Comparison of ENCODE assay signal across 27 cellular contexts in genomic region chr17:6908807-6909206, GRCh38.
"Had no signal": no experiment of that assay in that cellular context is flagged by ENCODE, and none has a peak within 500 bp of the region (broad histone marks: within the 10 kb centered on the region; RNA-seq: fewer than 3 reads in every experiment).

No MANE protein-coding gene starts in this region.

- H3K27ac Mint-ChIP-seq: activated CD4-positive, alpha-beta T cell treated with anti-CD3 and anti-CD28 coated beads for 36 hours; activated CD8-positive, alpha-beta T cell treated with anti-CD3 and anti-CD28 coated beads for 36 hours; activated naive CD4-positive, alpha-beta T cell treated with anti-CD3 and anti-CD28 coated beads, Interleukin-2, amount 50 U/mL, for 24 hours; activated naive CD8-positive, alpha-beta T cell treated with anti-CD3 and anti-CD28 coated beads for 36 hours; activated naive CD8-positive, alpha-beta T cell treated with anti-CD3 and anti-CD28 coated beads, Interleukin-2, amount 50 U/mL, for 24 hours; activated T-helper 17 cell treated with anti-CD3 and anti-CD28 coated beads, Interleukin-2, amount 50 U/mL, for 72 hours; effector memory CD8-positive, alpha-beta T cell had no signal

- H3K9me3 Mint-ChIP-seq: activated CD8-positive, alpha-beta T cell treated with anti-CD3 and anti-CD28 coated beads for 36 hours; activated naive CD4-positive, alpha-beta T cell treated with anti-CD3 and anti-CD28 coated beads, Interleukin-2, amount 50 U/mL, for 24 hours; activated naive CD8-positive, alpha-beta T cell treated with anti-CD3 and anti-CD28 coated beads for 36 hours; activated naive CD8-positive, alpha-beta T cell treated with anti-CD3 and anti-CD28 coated beads, Interleukin-2, amount 50 U/mL, for 24 hours; activated T-cell treated with anti-CD3 and anti-CD28 coated beads, Interleukin-2, amount 50 U/mL, for 4 hours; activated T-helper 17 cell treated with anti-CD3 and anti-CD28 coated beads, Interleukin-2, amount 50 U/mL, for 72 hours; effector memory CD8-positive, alpha-beta T cell had no signal

- H3K27me3 Mint-ChIP-seq: activated CD4-positive, alpha-beta T cell treated with anti-CD3 and anti-CD28 coated beads for 36 hours; activated naive CD4-positive, alpha-beta T cell treated with anti-CD3 and anti-CD28 coated beads, Interleukin-2, amount 50 U/mL, for 24 hours; activated T-helper 17 cell treated with anti-CD3 and anti-CD28 coated beads, Interleukin-2, amount 50 U/mL, for 72 hours had no signal

- H3K4me3 Mint-ChIP-seq: activated CD4-positive, alpha-beta T cell treated with anti-CD3 and anti-CD28 coated beads for 36 hours; activated CD8-positive, alpha-beta T cell treated with anti-CD3 and anti-CD28 coated beads for 36 hours; activated naive CD4-positive, alpha-beta T cell treated with anti-CD3 and anti-CD28 coated beads, Interleukin-2, amount 50 U/mL, for 24 hours; activated naive CD8-positive, alpha-beta T cell treated with anti-CD3 and anti-CD28 coated beads for 36 hours; activated naive CD8-positive, alpha-beta T cell treated with anti-CD3 and anti-CD28 coated beads, Interleukin-2, amount 50 U/mL, for 24 hours; activated T-cell treated with anti-CD3 and anti-CD28 coated beads, Interleukin-2, amount 50 U/mL, for 4 hours; activated T-helper 17 cell treated with anti-CD3 and anti-CD28 coated beads, Interleukin-2, amount 50 U/mL, for 72 hours; effector memory CD8-positive, alpha-beta T cell had no signal

- H3K36me3 Mint-ChIP-seq: activated naive CD4-positive, alpha-beta T cell treated with anti-CD3 and anti-CD28 coated beads, Interleukin-2, amount 50 U/mL, for 24 hours; activated naive CD8-positive, alpha-beta T cell treated with anti-CD3 and anti-CD28 coated beads for 36 hours had no signal

- DNase-seq: activated CD4-positive, alpha-beta T cell treated with anti-CD3 and anti-CD28 coated beads for 36 hours; activated CD4-positive, alpha-beta T cell treated with anti-CD3 and anti-CD28 coated beads, Interleukin-2, amount 50 U/mL, for 1 hour; activated CD4-positive, alpha-beta T cell treated with anti-CD3 and anti-CD28 coated beads, Interleukin-2, amount 50 U/mL, for 48 hours; activated CD4-positive, CD25-positive, alpha-beta regulatory T cell; activated CD4-positive, CD25-positive, alpha-beta regulatory T cell treated with anti-CD3 and anti-CD28 coated beads, Interleukin-2, amount 50 U/mL, for 72 hours; activated CD8-positive, alpha-beta memory T cell treated with anti-CD3 and anti-CD28 coated beads for 24 hours; activated CD8-positive, alpha-beta T cell treated with anti-CD3 and anti-CD28 coated beads for 36 hours; activated effector memory CD4-positive, alpha-beta T cell treated with Interleukin-2 at 50 U/mL for 16 hours; activated gamma-delta T cell treated with Interleukin-2 at 50 U/mL for 16 hours; activated naive CD4-positive, alpha-beta T cell treated with Interleukin-2 at 50 U/mL for 16 hours; activated naive CD8-positive, alpha-beta T cell treated with anti-CD3 and anti-CD28 coated beads for 36 hours; activated naive CD8-positive, alpha-beta T cell treated with anti-CD3 and anti-CD28 coated beads, Interleukin-2, amount 50 U/mL, for 24 hours; activated T-cell treated with anti-CD3 and anti-CD28 coated beads, Interleukin-2, amount 50 U/mL, for 4 hours; adrenal gland; amygdala; aorta; caudate nucleus; cortex of kidney; dermis blood vessel endothelial cell; effector CD4-positive, alpha-beta T cell; effector memory CD8-positive, alpha-beta T cell; foreskin fibroblast; glutamatergic neuron; hypothalamus; T-helper 2 cell had no signal
